In the genomic region with DNA sequence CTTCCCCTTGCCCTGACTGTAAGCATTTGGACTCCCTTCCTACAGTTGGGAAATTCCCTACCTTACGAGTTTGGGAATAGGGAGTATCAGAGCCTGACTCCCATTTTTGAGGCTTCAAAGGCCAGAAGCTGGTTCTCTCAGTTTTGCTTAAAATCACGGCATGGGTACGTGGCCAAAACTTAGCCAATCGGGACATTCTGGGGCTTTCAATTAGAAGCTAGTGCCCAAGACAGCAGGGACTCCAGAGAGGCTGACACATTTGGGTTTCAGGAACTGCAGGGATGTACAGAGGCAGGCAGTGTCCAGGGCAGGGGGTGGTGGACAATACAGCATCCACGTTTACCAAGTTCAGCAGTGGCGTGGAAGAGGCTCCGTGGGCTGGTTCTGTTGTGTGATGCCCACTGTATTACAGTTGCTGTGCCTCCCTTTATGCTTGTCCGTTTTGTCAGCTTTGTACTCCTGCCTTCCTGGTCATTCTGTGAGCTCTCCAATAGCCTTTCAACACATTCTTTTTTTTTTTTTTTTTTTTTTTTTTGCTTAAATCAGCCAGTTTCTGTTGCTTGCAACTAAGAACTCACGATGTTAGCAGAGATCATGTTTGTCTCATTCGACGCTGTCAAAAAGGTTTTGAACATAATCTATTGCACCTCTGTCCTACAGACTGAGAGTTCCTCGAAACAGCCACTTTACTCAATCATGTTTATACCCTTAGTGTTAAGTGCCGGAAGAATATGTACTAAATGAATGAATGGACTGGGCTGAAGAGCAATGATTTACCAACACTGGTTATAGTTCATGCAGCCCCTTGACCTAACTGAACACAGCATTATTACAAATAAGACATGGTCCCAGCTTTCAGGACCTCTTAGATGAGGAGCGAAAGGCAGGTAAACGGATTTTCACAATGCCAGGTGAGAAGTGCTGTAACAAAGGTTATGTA, we compare ENCODE assay signal across 8 cellular contexts. TPM values are rescaled to one million over a fixed set of nuclear protein-coding genes. Genes with fewer than 3 reads are reported as not detected.
DNase-seq lines count a peak whose midpoint lies in the region; ATAC-seq and TF ChIP-seq lines count a peak whose summit lies in the region.

No MANE protein-coding gene starts in this region.

- no peak for DNase-seq in GM12864 (ENCODE audit: low read depth)
- DNase-seq in Panc1 (ENCODE audit: low read depth, low spot score) = no peak
- no peak for DNase-seq in esophagus muscularis mucosa (ENCODE audit: extremely low spot score)
- no peak for DNase-seq in 8988T
- no peak for DNase-seq in CD1c-positive myeloid dendritic cell (ENCODE audit: extremely low spot score)
- no peak for DNase-seq in iPS-NIHi7 (ENCODE audit: extremely low spot score)
- DNase-seq in SKM-1 treated with dmso at 0.1 percent for 144 hours (lab: John Stamatoyannopoulos, UW; ENCODE audit: unreplicated experiment) = no peak

- no peaks in the 10 kb centered on the region for H3K9me3 ChIP-seq in Panc1 (ENCODE audit: control insufficient read depth, insufficient read depth, low read depth, low read length)
- H3K9me3 ChIP-seq in esophagus muscularis mucosa = no peaks in the 10 kb centered on the region

- CTCF ChIA-PET in Panc1 (lab: Charles Lee) = interaction anchor here (0.6 kb wide), 3 partner anchors 9 to 619 kb away, joined by 4 to 8 read pairs (median 4); no protein-coding TSS in a partner anchor

- in situ Hi-C loops in Panc1 (cut with HindIII; ENCODE audit: low pct_unique_long_range_greater_than_20kb, low sequenced_read_pairs) = no loop called here

- BruUV-seq in Panc1 (replicated peaks; lab: Mats Ljungman, UMichigan) = TSS peak; percentile 76

- no peak for TF ChIP-seq CTCF in GM12864 (IDR thresholded peaks at IDR 0.05; ENCODE audit: low read depth, low read length, missing control alignments)
- no peak for TF ChIP-seq CTCF in Panc1 (IDR thresholded peaks at IDR 0.05)
- TF ChIP-seq CTCF in esophagus muscularis mucosa (IDR thresholded peaks at IDR 0.05) = no peak

- no peaks in the 10 kb centered on the region for H3K36me3 ChIP-seq in Panc1 (ENCODE audit: control insufficient read depth, insufficient read depth, low read length)
- peaks cover 0 to 6% (median 0%) of the 10 kb centered on the region in 4 donors for H3K36me3 ChIP-seq in esophagus muscularis mucosa
- no peaks in the 10 kb centered on the region for H3K36me3 ChIP-seq in rectal smooth muscle tissue (ENCODE audit: control insufficient read depth, insufficient read depth, low read length)

- no peak overlapping the region for H3K9ac ChIP-seq in rectal smooth muscle tissue (ENCODE audit: low read length)

- H3K4me3 ChIP-seq in GM12864 (ENCODE audit: low read depth, low read length) (peak overlapping the region; percentile 79), Panc1 (ENCODE audit: low read depth in 2 of 2, low read length in 2 of 2) (peak overlapping the region; percentile 89 to 94), esophagus muscularis mucosa (peak overlapping the region; percentile 83 to 96 (median 88)), rectal smooth muscle tissue (ENCODE audit: low read length) (peak overlapping the region; percentile 89)

- 48% methylated on average over 14 of the region's 15 CpGs for WGBS in esophagus muscularis mucosa

- intact Hi-C loops in Panc1 (cut with micrococcal nuclease; ENCODE audit: unreplicated experiment) = no loop called here
- intact Hi-C loops in esophagus muscularis mucosa (cut with DNase I) = loop anchor here (2.0 kb wide), 1 partner anchor 45 kb away; no protein-coding TSS in a partner anchor

- no peak for TF ChIP-seq EP300 in esophagus muscularis mucosa (IDR thresholded peaks at IDR 0.05)

- H3K27me3 ChIP-seq in Panc1 (ENCODE audit: control insufficient read depth, insufficient read depth, low read length) = no peaks in the 10 kb centered on the region
- no peaks in the 10 kb centered on the region for H3K27me3 ChIP-seq in esophagus muscularis mucosa
- no peaks in the 10 kb centered on the region for H3K27me3 ChIP-seq in rectal smooth muscle tissue (ENCODE audit: control insufficient read depth, insufficient read depth, low read length)

- ATAC-seq in Panc1 = no peak

- POLR2A ChIA-PET in Panc1 (lab: Charles Lee) = interaction anchor here (0.6 to 0.7 kb wide), 4 partner anchors 71 to 247 kb away, joined by 10 to 19 read pairs (median 14); no protein-coding TSS in a partner anchor

- H3K27ac ChIP-seq in Panc1 (ENCODE audit: low read length) (peak overlapping the region; percentile 87), esophagus muscularis mucosa (replicated peaks in 1 of 4) (peak overlapping the region in 2 of 4 donors; percentile 88 to 93), rectal smooth muscle tissue (ENCODE audit: low read depth, low read length) (no peak overlapping the region)

- TF ChIP-seq POLR2A in esophagus muscularis mucosa (IDR thresholded peaks at IDR 0.05; ENCODE audit: low read depth) = no peak

- peaks cover 15% of the 10 kb centered on the region; the same call in 1 of the 2 replicates for H3K4me1 ChIP-seq in Panc1 (ENCODE audit: control insufficient read depth, insufficient read depth, low read length)
- H3K4me1 ChIP-seq in esophagus muscularis mucosa = peaks cover 17 to 34% (median 24%) of the 10 kb centered on the region in 4 donors
- H3K4me1 ChIP-seq in rectal smooth muscle tissue (ENCODE audit: control insufficient read depth, insufficient read depth, low read length) = peaks cover 3% of the 10 kb centered on the region

RNA-seq across cellular contexts. Expression of a gene that starts 1.1 kb away (rescaled TPM):
- total RNA-seq in Panc1 (2021; ENCODE audit: unreplicated experiment) (52.2 TPM), esophagus muscularis mucosa (10 to 100 TPM; 10.8 to 39.9 (median 17.8) TPM)
- polyA plus RNA-seq in Panc1 (2012; ENCODE audit: insufficient read length) = 29.6 TPM

RNA-seq across cellular contexts. Expression of a gene that starts 25.0 kb away (rescaled TPM):
- total RNA-seq in Panc1 (2021; ENCODE audit: unreplicated experiment) (8.1 TPM), esophagus muscularis mucosa (10 to 100 TPM; 11.6 to 22.0 (median 13.0) TPM)
- 3.8 TPM for polyA plus RNA-seq in Panc1 (2012; ENCODE audit: insufficient read length)
